Comparison of ENCODE assay signal across 1 cellular context in genomic region chr4:80240976-80241375, GRCh38.
TF ChIP-seq lines count a peak whose summit lies in the region.

No MANE protein-coding gene starts in this region.

TF ChIP-seq in HEK293, 187 proteins besides CTCF, POLR2A, EP300 and RAD21 (continued from another document):
- TF ChIP-seq ZNF280D (tag by site-specific recombination; IDR thresholded peaks at IDR 0.05) (no peak), ZNF660 (tag by site-specific recombination; IDR thresholded peaks at IDR 0.05) (no peak), ZNF664 (tag by site-specific recombination; IDR thresholded peaks at IDR 0.05) (no peak), ZNF302 (tag by site-specific recombination; IDR thresholded peaks at IDR 0.05; ENCODE audit: low read depth) (no peak), ZSCAN4 (tag by site-specific recombination; IDR thresholded peaks at IDR 0.05) (no peak), ZFP41 (tag by site-specific recombination; IDR thresholded peaks at IDR 0.05; ENCODE audit: borderline replicate concordance) (no peak), ZNF114 (tag by site-specific recombination; IDR thresholded peaks at IDR 0.05) (no peak), ZNF366 (tag by site-specific recombination; conservative IDR thresholded peaks at IDR 0.05) (no peak), ZNF654 (tag by site-specific recombination; IDR thresholded peaks at IDR 0.05; ENCODE audit: low read depth) (no peak), KLF7 (tag by site-specific recombination; IDR thresholded peaks at IDR 0.05; ENCODE audit: borderline replicate concordance) (no peak), SP7 (tag by site-specific recombination; IDR thresholded peaks at IDR 0.05) (peak; percentile 52; the same call in 1 of the 2 replicates), ZBTB49 (tag by site-specific recombination; IDR thresholded peaks at IDR 0.05; ENCODE audit: low read depth) (no peak), ZSCAN5A (tag by site-specific recombination; IDR thresholded peaks at IDR 0.05) (no peak), ZNF398 (tag by site-specific recombination; IDR thresholded peaks at IDR 0.05) (no peak), ATF2 (tag by site-specific recombination; IDR thresholded peaks at IDR 0.05; ENCODE audit: low read depth) (0 out of 2 replicates have a peak, but pooled peaks have one; percentile 3)
TF ChIP-seq in HEK293: peak in this region for 4.
